20 cellular contexts compared by ENCODE assay signal in the genomic region with DNA sequence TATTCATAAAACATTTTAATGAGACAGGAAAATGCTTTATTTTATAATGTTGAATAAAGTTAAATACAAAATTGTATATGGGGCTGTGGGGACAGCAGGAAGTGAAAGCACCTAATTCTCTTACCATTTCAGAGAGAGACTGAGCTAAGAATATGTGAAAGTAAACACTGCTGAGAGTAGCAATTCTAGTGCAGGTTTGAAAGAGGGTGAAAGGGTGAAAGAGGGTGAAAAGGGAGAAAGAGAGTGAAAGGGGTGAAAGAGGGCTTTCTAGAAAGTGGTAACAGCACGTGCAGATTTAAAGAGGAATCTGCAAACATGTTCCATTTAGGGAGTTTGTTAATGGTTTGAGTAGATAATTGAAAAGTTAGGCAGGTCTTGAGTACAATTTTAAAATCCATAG.
A peak's percentile ranks its signal among the peaks of the same experiment; 100 is the strongest.
DNase-seq lines count a peak whose midpoint lies in the region; ATAC-seq lines count a peak whose summit lies in the region.
"Had no signal": no experiment of that assay in that cellular context is flagged by ENCODE, and none has a peak within 500 bp of the region (broad histone marks: within the 10 kb centered on the region; RNA-seq: fewer than 3 reads in every experiment).

No MANE protein-coding gene starts in this region.

- ATAC-seq in GM18868 (IDR thresholded peaks at IDR 0.05; ENCODE audit: unreplicated experiment) (peak; percentile 87), GM21528 (IDR thresholded peaks at IDR 0.05; ENCODE audit: low FRiP score, unreplicated experiment) (peak; percentile 68), HG03095 (IDR thresholded peaks at IDR 0.05; ENCODE audit: unreplicated experiment) (peak; percentile 60), HG03354 (IDR thresholded peaks at IDR 0.05; ENCODE audit: poor library complexity, severe bottlenecking, unreplicated experiment) (no peak)
- ATAC-seq: CD8-positive, alpha-beta T cell had no signal

- peak; percentile 29 for DNase-seq in OCI-M1 (lab: John Stamatoyannopoulos, UW)
- no peak for DNase-seq in T-helper 9 cell
- no peak for DNase-seq in NCI-H2196 treated with DMSO at 0.1 percent for 48 hours (lab: John Stamatoyannopoulos, UW; ENCODE audit: unreplicated experiment)
- no peak for DNase-seq in activated naive CD4-positive, alpha-beta T cell treated with Interleukin-2 at 50 U/mL for 16 hours
- DNase-seq: activated CD4-positive, alpha-beta T cell treated with anti-CD3 and anti-CD28 coated beads, Interleukin-2, amount 50 U/mL, for 1 hour; activated effector memory CD4-positive, alpha-beta T cell treated with Interleukin-2 at 50 U/mL for 16 hours; adrenal gland; CD8-positive, alpha-beta T cell; dermis blood vessel endothelial cell; DMS79; left ventricle myocardium inferior; midbrain; NCI-H1436 treated with DMSO at 0.1 percent for 48 hours; NCI-H526 treated with DMSO at 0.1 percent for 48 hours; SJCRH30; WERI-Rb-1 had no signal
